Comparison of ENCODE assay signal across 12 cellular contexts in the genomic region with DNA sequence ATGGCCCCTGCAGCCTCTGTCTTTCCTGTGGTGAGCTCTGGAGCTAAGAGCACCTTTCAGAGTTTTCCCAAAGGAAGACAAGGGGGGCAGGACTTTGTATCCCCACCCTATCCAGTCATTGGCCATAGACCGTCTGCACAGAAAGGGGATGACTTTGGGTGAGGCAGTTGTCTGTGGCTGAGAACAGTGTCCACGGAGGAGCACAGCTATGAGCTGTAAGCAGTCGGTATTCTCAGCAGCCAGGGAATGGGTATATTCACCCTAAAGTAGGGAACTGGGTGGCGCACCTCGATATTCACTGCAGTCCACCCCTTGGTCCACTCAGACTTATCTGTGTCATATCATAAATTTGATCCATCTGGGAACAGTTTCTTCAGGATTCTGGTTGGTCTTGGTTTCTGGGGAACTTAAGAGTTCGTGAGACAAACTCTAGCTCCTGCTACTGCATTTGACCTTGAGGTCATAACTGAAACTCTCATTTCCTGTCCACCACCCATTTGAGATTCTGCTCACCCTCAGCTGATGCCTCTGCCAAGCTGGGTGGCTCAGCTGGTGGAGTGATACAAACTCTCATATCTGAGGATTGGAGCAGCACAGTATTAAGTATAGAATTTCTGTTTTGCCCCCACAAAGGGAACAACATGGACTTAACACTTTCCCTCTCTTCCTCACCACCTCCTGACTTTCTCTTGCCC. TPM values are rescaled to one million over a fixed set of nuclear protein-coding genes. Genes with fewer than 3 reads are reported as not detected.
A peak's percentile ranks its signal among the peaks of the same experiment; 100 is the strongest.
DNase-seq lines count a peak whose midpoint lies in the region; ATAC-seq and TF ChIP-seq lines count a peak whose summit lies in the region.
"Had no signal": no experiment of that assay in that cellular context is flagged by ENCODE, and none has a peak within 500 bp of the region (broad histone marks: within the 10 kb centered on the region; RNA-seq: fewer than 3 reads in every experiment).

No MANE protein-coding gene starts in this region.

- no peaks in the 10 kb centered on the region for H3K27me3 ChIP-seq in mammary epithelial cell (ENCODE audit: insufficient read depth, low read length)
- H3K27me3 ChIP-seq: BLaER1 had no signal

- no peaks in the 10 kb centered on the region for H3K79me2 ChIP-seq in mammary epithelial cell (ENCODE audit: insufficient read depth, low read length)

- no peaks in the 10 kb centered on the region for H3K36me3 ChIP-seq in mammary epithelial cell (ENCODE audit: insufficient read depth, low read length)
- H3K36me3 ChIP-seq: BLaER1 had no signal

- H2AFZ ChIP-seq in mammary epithelial cell (ENCODE audit: low read depth, low read length), result no peak overlapping the region

- H3K4me2 ChIP-seq in mammary epithelial cell (ENCODE audit: insufficient read depth, low read depth, low read length), result no peak overlapping the region
- H3K4me2 ChIP-seq: BLaER1 had no signal

- H3K9me3 ChIP-seq in mammary epithelial cell (replicated peaks; ENCODE audit: insufficient read depth, low read length), result no peaks in the 10 kb centered on the region
- H3K9me3 ChIP-seq: BLaER1 had no signal

- intact Hi-C loops in mammary epithelial cell (cut with micrococcal nuclease), result no loop called here

- dilution Hi-C loops in mammary epithelial cell (cut with HindIII; ENCODE audit: low sequenced_read_pairs), result no loop called here

- ATAC-seq in GM18505 (IDR thresholded peaks at IDR 0.05; ENCODE audit: unreplicated experiment) (peak; percentile 80), GM21423 (IDR thresholded peaks at IDR 0.05; ENCODE audit: unreplicated experiment) (peak; percentile 91), HG03066 (IDR thresholded peaks at IDR 0.05; ENCODE audit: low read depth, unreplicated experiment) (peak; percentile 83)

- H4K20me1 ChIP-seq in mammary epithelial cell (ENCODE audit: insufficient read depth, low read length), result no peaks in the 10 kb centered on the region
- H4K20me1 ChIP-seq: BLaER1 had no signal

- TF ChIP-seq POLR2A in GM18505 (IDR thresholded peaks at IDR 0.05; ENCODE audit: borderline replicate concordance, extremely low read depth, insufficient read depth, insufficient read length), result no peak

- BruUV-seq in mammary epithelial cell (replicated peaks; lab: Mats Ljungman, UMichigan), result no TSS peak

- WGBS in mammary epithelial cell (ENCODE audit: low coverage, missing lambda C conversion rate), result 85% methylated on average over 6 of the region's 6 CpGs

- no peak for TF ChIP-seq CTCF in mammary epithelial cell (conservative IDR thresholded peaks at IDR 0.05 in 1 of 2, IDR thresholded peaks at IDR 0.05 in 1 of 2; ENCODE audit: extremely low read depth in 1 of 2, insufficient read depth in 1 of 2, low read depth in 1 of 2, low read length in 2 of 2)

- in situ Hi-C loops in ACHN (cut with HindIII; ENCODE audit: low pct_ligation_motif_present, low pct_unique_long_range_greater_than_20kb, low sequenced_read_pairs), result no loop called here
- in situ Hi-C loops in mammary epithelial cell (cut with MboI; ENCODE audit: low sequenced_read_pairs in 2 of 2), result no loop called here

- no peaks in the 10 kb centered on the region for H3K4me1 ChIP-seq in mammary epithelial cell (ENCODE audit: insufficient read depth, low read length)
- H3K4me1 ChIP-seq: BLaER1 had no signal

- H3K27ac ChIP-seq in mammary epithelial cell (ENCODE audit: insufficient read depth, low read depth, low read length), result no peak overlapping the region
- H3K27ac ChIP-seq: BLaER1 had no signal

- CTCF ChIA-PET in mammary epithelial cell (lab: Charles Lee; ENCODE audit: low non-redundant PET), result no interaction called here

- peak; percentile 20 for DNase-seq in RPMI8226
- no peak for DNase-seq in putamen (ENCODE audit: low spot score)
- DNase-seq in T-helper 1 cell, result no peak
- no peak for DNase-seq in ACHN
- no peak for DNase-seq in mammary epithelial cell
- DNase-seq: activated CD4-positive, alpha-beta T cell treated with anti-CD3 and anti-CD28 coated beads, Interleukin-2, amount 10 ng/mL, durations not matched to agents 7 days and 5 days; amygdala; retina had no signal

- H3K4me3 ChIP-seq in mammary epithelial cell (replicated peaks in 1 of 3; ENCODE audit: insufficient read depth in 1 of 3, low read depth in 2 of 3, low read length in 3 of 3), result no peak overlapping the region
- H3K4me3 ChIP-seq: BLaER1 had no signal

- no peak overlapping the region for H3K9ac ChIP-seq in mammary epithelial cell (ENCODE audit: insufficient read depth, low read length)
- H3K9ac ChIP-seq: BLaER1 had no signal

RNA-seq across cellular contexts. Expression of gene SCG2, which starts 45.2 kb away (rescaled TPM):
- not detected for total RNA-seq in mammary epithelial cell
- polyA plus RNA-seq in mammary epithelial cell, result 0.16 TPM
- not detected for polyA minus RNA-seq in mammary epithelial cell
